ENCODE assay signal across 19 cellular contexts in genomic region chr4:143273170-143273917, GRCh38.
DNase-seq lines count a peak whose midpoint lies in the region; ATAC-seq, FAIRE-seq and TF ChIP-seq lines count a peak whose summit lies in the region.
"Had no signal": no experiment of that assay in that cellular context is flagged by ENCODE, and none has a peak within 500 bp of the region (broad histone marks: within the 10 kb centered on the region; RNA-seq: fewer than 3 reads in every experiment).

No MANE protein-coding gene starts in this region.

- DNase-seq in Karpas-422 = peak; percentile 7
- DNase-seq in astrocyte (ENCODE audit: low read depth) = peak; percentile 13
- no peak for DNase-seq in foreskin keratinocyte
- DNase-seq in smooth muscle cell (lab: John Stamatoyannopoulos, UW; ENCODE audit: unreplicated experiment) = no peak
- no peak for DNase-seq in small intestine
- no peak for DNase-seq in activated CD8-positive, alpha-beta T cell treated with anti-CD3 and anti-CD28 coated beads, Interleukin-2, amount 10 ng/mL, durations not matched to agents 7 days and 5 days
- DNase-seq: CD8-positive, alpha-beta T cell; COR-L47; DMS153; DMS79 treated with DMSO at 0.1 percent for 48 hours; EL; GDM1 had no signal

- peaks cover 10% of the 10 kb centered on the region for H3K4me1 Mint-ChIP-seq in astrocyte (ENCODE audit: low read depth, unreplicated experiment)
- H3K4me1 Mint-ChIP-seq in activated CD8-positive, alpha-beta T cell treated with anti-CD3 and anti-CD28 coated beads, Interleukin-2, amount 10 ng/mL, durations not matched to agents 7 days and 5 days (ENCODE audit: low read depth) = no peaks in the 10 kb centered on the region
- H3K4me1 Mint-ChIP-seq: CD14-positive monocyte, IgD-negative memory B cell had no signal

- POLR2A ChIA-PET in activated CD8-positive, alpha-beta T cell treated with anti-CD3 and anti-CD28 coated beads, Interleukin-2, amount 10 ng/mL, durations not matched to agents 7 days and 5 days (lab: Charles Lee) = no interaction called here

- H3K27me3 ChIP-seq in Karpas-422 (ENCODE audit: low read length) (no peaks in the 10 kb centered on the region), astrocyte (ENCODE audit: insufficient read depth, low read length) (no peaks in the 10 kb centered on the region), foreskin keratinocyte (no peaks in the 10 kb centered on the region), smooth muscle cell (ENCODE audit: low read depth) (no peaks in the 10 kb centered on the region), small intestine (ENCODE audit: control insufficient read depth in 2 of 2, insufficient read depth in 2 of 2, low read length in 2 of 2) (no peaks in the 10 kb centered on the region)

- no peak overlapping the region for H3K4me3 Mint-ChIP-seq in astrocyte (ENCODE audit: unreplicated experiment)
- H3K4me3 Mint-ChIP-seq in activated CD8-positive, alpha-beta T cell treated with anti-CD3 and anti-CD28 coated beads, Interleukin-2, amount 10 ng/mL, durations not matched to agents 7 days and 5 days = no peak overlapping the region
- H3K4me3 Mint-ChIP-seq: CD14-positive monocyte; CD8-positive, alpha-beta T cell; IgD-negative memory B cell had no signal

- CTCF ChIA-PET in activated CD8-positive, alpha-beta T cell treated with anti-CD3 and anti-CD28 coated beads, Interleukin-2, amount 10 ng/mL, durations not matched to agents 7 days and 5 days (lab: Charles Lee) = no interaction called here

- H3K9me2 ChIP-seq in Karpas-422 (replicated peaks; ENCODE audit: insufficient read depth, low read length) = no peaks in the 10 kb centered on the region

- ATAC-seq in foreskin keratinocyte (peak; percentile 53), HG03442 (IDR thresholded peaks at IDR 0.05; ENCODE audit: unreplicated experiment) (no peak)
- no peak for ATAC-seq in activated CD8-positive, alpha-beta T cell treated with anti-CD3 and anti-CD28 coated beads, Interleukin-2, amount 10 ng/mL, durations not matched to agents 7 days and 5 days
- ATAC-seq: A549; CD8-positive, alpha-beta T cell; HCT116 had no signal

- H4K20me1 ChIP-seq in Karpas-422 (ENCODE audit: insufficient read depth, low read depth, low read length) (no peaks in the 10 kb centered on the region), astrocyte (ENCODE audit: insufficient read depth, low read length) (no peaks in the 10 kb centered on the region), smooth muscle cell (ENCODE audit: low read depth) (no peaks in the 10 kb centered on the region)

- H3K4me2 ChIP-seq in Karpas-422 (ENCODE audit: low read depth, low read length, poor library complexity, severe bottlenecking) (no peak overlapping the region), astrocyte (ENCODE audit: low read length) (no peak overlapping the region), smooth muscle cell (peak overlapping the region; percentile 12)
- H3K4me2 ChIP-seq: A549 had no signal

- no peaks in the 10 kb centered on the region for H3K36me3 Mint-ChIP-seq in astrocyte (ENCODE audit: low read depth, unreplicated experiment)
- no peaks in the 10 kb centered on the region for H3K36me3 Mint-ChIP-seq in activated CD8-positive, alpha-beta T cell treated with anti-CD3 and anti-CD28 coated beads, Interleukin-2, amount 10 ng/mL, durations not matched to agents 7 days and 5 days (ENCODE audit: low read depth)
- H3K36me3 Mint-ChIP-seq: CD14-positive monocyte; CD8-positive, alpha-beta T cell; IgD-negative memory B cell had no signal

- H3K27me3 Mint-ChIP-seq in astrocyte (ENCODE audit: low read depth, unreplicated experiment) = no peaks in the 10 kb centered on the region
- H3K27me3 Mint-ChIP-seq in activated CD8-positive, alpha-beta T cell treated with anti-CD3 and anti-CD28 coated beads, Interleukin-2, amount 10 ng/mL, durations not matched to agents 7 days and 5 days (ENCODE audit: low read depth) = peaks cover 2% of the 10 kb centered on the region

- TF ChIP-seq CTCF in astrocyte (IDR thresholded peaks at IDR 0.05; ENCODE audit: insufficient read depth, low read depth, low read length) (no peak), foreskin keratinocyte (conservative IDR thresholded peaks at IDR 0.05) (no peak), smooth muscle cell (IDR thresholded peaks at IDR 0.05; ENCODE audit: borderline replicate concordance, insufficient read depth, poor library complexity, severe bottlenecking) (no peak)

- H3K9ac ChIP-seq in Karpas-422 (ENCODE audit: low read length) = no peak overlapping the region
- no peak overlapping the region for H3K9ac ChIP-seq in astrocyte (ENCODE audit: low read length)
- no peak overlapping the region for H3K9ac ChIP-seq in smooth muscle cell (ENCODE audit: low read depth)

- H3K4me3 ChIP-seq in Karpas-422 (ENCODE audit: low read length) = no peak overlapping the region
- H3K4me3 ChIP-seq in astrocyte (ENCODE audit: insufficient read depth, low read depth, low read length) = no peak overlapping the region
- H3K4me3 ChIP-seq in smooth muscle cell = no peak overlapping the region
- H3K4me3 ChIP-seq in small intestine (ENCODE audit: low read depth in 1 of 2, low read length in 2 of 2) = no peak overlapping the region
- H3K4me3 ChIP-seq: A549 had no signal

- H3K4me1 ChIP-seq in Karpas-422 (ENCODE audit: low read length) (no peaks in the 10 kb centered on the region), astrocyte (ENCODE audit: insufficient read depth, low read length) (no peaks in the 10 kb centered on the region), foreskin keratinocyte (peaks cover 2% of the 10 kb centered on the region), smooth muscle cell (ENCODE audit: low read depth) (no peaks in the 10 kb centered on the region), small intestine (ENCODE audit: control insufficient read depth in 2 of 2, insufficient read depth in 1 of 2, low read depth in 1 of 2, low read length in 1 of 2) (no peaks in the 10 kb centered on the region)
- H3K4me1 ChIP-seq: A549 had no signal

- 52% methylated on average over 6 of the region's 6 CpGs for WGBS in smooth muscle cell (ENCODE audit: low lambda C conversion rate)
- WGBS in small intestine, 3 donors = 92 to 95% (median 94%) methylated on average over 6 of the region's 6 CpGs

- peak overlapping the region; percentile 95 for H3K27ac Mint-ChIP-seq in astrocyte (ENCODE audit: unreplicated experiment)
- no peak overlapping the region for H3K27ac Mint-ChIP-seq in activated CD8-positive, alpha-beta T cell treated with anti-CD3 and anti-CD28 coated beads, Interleukin-2, amount 10 ng/mL, durations not matched to agents 7 days and 5 days
- H3K27ac Mint-ChIP-seq: CD14-positive monocyte; CD8-positive, alpha-beta T cell; IgD-negative memory B cell had no signal

- FAIRE-seq in astrocyte (lab: Jason Lieb, UNC) = no peak
- no peak for FAIRE-seq in small intestine (lab: Jason Lieb, UNC)
- FAIRE-seq: A549, D721Med, H54 had no signal

- no peaks in the 10 kb centered on the region for H3F3A ChIP-seq in smooth muscle cell (ENCODE audit: low read depth)

- H3K9me3 ChIP-seq in Karpas-422 (ENCODE audit: low read length) = no peaks in the 10 kb centered on the region
- H3K9me3 ChIP-seq in astrocyte (ENCODE audit: insufficient read depth, low read depth, low read length) = no peaks in the 10 kb centered on the region
- no peaks in the 10 kb centered on the region for H3K9me3 ChIP-seq in smooth muscle cell (replicated peaks; ENCODE audit: low read depth)
- H3K9me3 ChIP-seq in small intestine (ENCODE audit: control insufficient read depth, low read depth) = no peaks in the 10 kb centered on the region
- H3K9me3 ChIP-seq: A549 had no signal

- H3K27ac ChIP-seq in Karpas-422 (ENCODE audit: low read length) = no peak overlapping the region
- no peak overlapping the region for H3K27ac ChIP-seq in astrocyte (ENCODE audit: low read depth, low read length)
- H3K27ac ChIP-seq in foreskin keratinocyte = no peak overlapping the region
- H3K27ac ChIP-seq in smooth muscle cell (ENCODE audit: low read depth) = peak overlapping the region; percentile 45
- no peak overlapping the region for H3K27ac ChIP-seq in small intestine (ENCODE audit: low read depth in 1 of 2, low read length in 1 of 2)
- H3K27ac ChIP-seq: A549 had no signal

- H3K9me3 Mint-ChIP-seq in astrocyte (ENCODE audit: unreplicated experiment) = peaks cover 6% of the 10 kb centered on the region
- peaks cover 4% of the 10 kb centered on the region for H3K9me3 Mint-ChIP-seq in activated CD8-positive, alpha-beta T cell treated with anti-CD3 and anti-CD28 coated beads, Interleukin-2, amount 10 ng/mL, durations not matched to agents 7 days and 5 days (ENCODE audit: insufficient read depth)

- no peaks in the 10 kb centered on the region for H3K36me3 ChIP-seq in Karpas-422 (ENCODE audit: insufficient read depth, low read length)
- no peaks in the 10 kb centered on the region for H3K36me3 ChIP-seq in astrocyte (ENCODE audit: insufficient read depth, low read length)
- no peaks in the 10 kb centered on the region for H3K36me3 ChIP-seq in smooth muscle cell (ENCODE audit: low read depth)
- no peaks in the 10 kb centered on the region for H3K36me3 ChIP-seq in small intestine (ENCODE audit: control insufficient read depth in 2 of 2, insufficient read depth in 2 of 2, low read length in 2 of 2)

- no peaks in the 10 kb centered on the region for H3K79me2 ChIP-seq in Karpas-422 (ENCODE audit: low read length)
- H3K79me2 ChIP-seq in astrocyte (ENCODE audit: insufficient read depth, low read length) = no peaks in the 10 kb centered on the region
- H3K79me2 ChIP-seq in smooth muscle cell (ENCODE audit: low read depth) = no peaks in the 10 kb centered on the region

- H2AFZ ChIP-seq in Karpas-422 (ENCODE audit: low read length) = no peak overlapping the region
- peak overlapping the region; percentile 53 for H2AFZ ChIP-seq in astrocyte (ENCODE audit: low read depth, low read length)
- no peak overlapping the region for H2AFZ ChIP-seq in smooth muscle cell (ENCODE audit: low read depth)

Comparison
In these comparisons a context has a peak if more than half of its experiments do, and no peak if none do; other contexts are left out.
1. DNase-seq: peak in Karpas-422 (single experiment) and astrocyte (single experiment); none in foreskin keratinocyte (0 of 2), smooth muscle cell (single experiment), small intestine (single experiment) and activated CD8-positive, alpha-beta T cell treated with anti-CD3 and anti-CD28 coated beads, Interleukin-2, amount 10 ng/mL, durations not matched to agents 7 days and 5 days (single experiment).